In the genomic region with DNA sequence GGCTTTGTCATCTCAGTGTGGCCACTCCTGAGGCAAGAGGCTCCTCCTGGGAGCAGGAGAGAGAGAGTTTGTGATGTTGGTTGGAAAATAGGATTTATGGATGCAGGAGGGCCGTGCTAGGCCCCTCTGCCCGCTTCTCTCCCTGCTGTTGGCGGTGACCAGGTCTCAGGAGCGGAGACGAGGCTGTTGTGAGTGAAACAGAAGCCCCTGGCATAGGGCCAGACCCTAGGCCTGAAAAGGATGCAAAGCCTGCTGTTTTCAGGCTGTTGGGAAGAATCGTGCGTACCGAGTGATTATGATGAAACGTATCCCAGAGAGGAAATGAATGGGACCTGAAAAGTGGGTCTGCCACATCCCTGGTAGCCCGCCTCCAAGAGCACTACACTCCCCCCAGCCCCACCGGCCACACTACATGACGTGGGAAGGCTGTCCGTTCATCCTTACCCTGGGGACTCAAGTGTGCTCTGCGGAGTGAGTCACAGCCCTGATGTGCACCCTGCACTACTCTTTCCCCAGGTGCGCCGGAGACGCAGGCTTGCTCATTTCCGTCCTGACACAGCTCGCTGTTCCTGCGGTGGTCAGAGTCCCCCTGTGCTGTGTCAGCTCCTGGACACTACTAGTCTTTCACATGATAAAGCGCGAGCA, we compare ENCODE assay signal across 14 cellular contexts.
A peak's percentile ranks its signal among the peaks of the same experiment; 100 is the strongest.
DNase-seq lines count a peak whose midpoint lies in the region; ATAC-seq lines count a peak whose summit lies in the region.
"Had no signal": no experiment of that assay in that cellular context is flagged by ENCODE, and none has a peak within 500 bp of the region (broad histone marks: within the 10 kb centered on the region; RNA-seq: fewer than 3 reads in every experiment).

No MANE protein-coding gene starts in this region.

- ATAC-seq in GM19328 (IDR thresholded peaks at IDR 0.05; ENCODE audit: unreplicated experiment): peak; percentile 52
- ATAC-seq in esophagus mucosa: peak; percentile 93
- ATAC-seq in stimulated activated naive CD8-positive, alpha-beta T cell treated with anti-CD3 and anti-CD28 coated beads, Interleukin-15, amount 100 ng/mL, for 72 hours: no peak
- ATAC-seq: natural killer cell, upper lobe of right lung had no signal

- no peaks in the 10 kb centered on the region for H3K4me1 Mint-ChIP-seq in stimulated activated naive CD8-positive, alpha-beta T cell treated with anti-CD3 and anti-CD28 coated beads, Interleukin-15, amount 100 ng/mL, for 72 hours
- H3K4me1 Mint-ChIP-seq: natural killer cell had no signal

- no peaks in the 10 kb centered on the region for H3K9me3 Mint-ChIP-seq in stimulated activated naive CD8-positive, alpha-beta T cell treated with anti-CD3 and anti-CD28 coated beads, Interleukin-15, amount 100 ng/mL, for 72 hours
- H3K9me3 Mint-ChIP-seq: natural killer cell had no signal

- H3K27me3 Mint-ChIP-seq in stimulated activated naive CD8-positive, alpha-beta T cell treated with anti-CD3 and anti-CD28 coated beads, Interleukin-15, amount 100 ng/mL, for 72 hours: no peaks in the 10 kb centered on the region

- H3K27ac Mint-ChIP-seq in stimulated activated naive CD8-positive, alpha-beta T cell treated with anti-CD3 and anti-CD28 coated beads, Interleukin-15, amount 100 ng/mL, for 72 hours: peak overlapping the region in 1 of 2 donors; percentile 36
- H3K27ac Mint-ChIP-seq: natural killer cell had no signal

- no peak overlapping the region for H3K4me3 Mint-ChIP-seq in stimulated activated naive CD8-positive, alpha-beta T cell treated with anti-CD3 and anti-CD28 coated beads, Interleukin-15, amount 100 ng/mL, for 72 hours
- H3K4me3 Mint-ChIP-seq: natural killer cell had no signal

- DNase-seq in COLO668 (lab: John Stamatoyannopoulos, UW; ENCODE audit: unreplicated experiment) (peak; percentile 44), NCI-H1092 (lab: John Stamatoyannopoulos, UW) (peak; percentile 20), Ammon's horn (ENCODE audit: low spot score) (no peak), NCI-H524 treated with DMSO at 0.1 percent for 48 hours (lab: John Stamatoyannopoulos, UW) (no peak)
- DNase-seq in stimulated activated naive CD8-positive, alpha-beta T cell treated with anti-CD3 and anti-CD28 coated beads, Interleukin-15, amount 100 ng/mL, for 72 hours: no peak
- DNase-seq in activated CD4-positive, alpha-beta T cell treated with anti-CD3 and anti-CD28 coated beads, Interleukin-2, amount 50 U/mL, for 4 hours: no peak
- DNase-seq: activated CD4-positive, alpha-beta T cell treated with anti-CD3 and anti-CD28 coated beads, Interleukin-2, amount 50 U/mL, for 1 hour; activated naive CD4-positive, alpha-beta T cell treated with anti-CD3 and anti-CD28 coated beads, Interleukin-2, amount 50 U/mL, for 16 hours; kidney; natural killer cell; NCI-H526; upper lobe of right lung had no signal

Comparison
In these comparisons a context has a peak if more than half of its experiments do, and no peak if none do; other contexts are left out.
1. DNase-seq: peak in COLO668 (single experiment) and NCI-H1092 (single experiment); none in stimulated activated naive CD8-positive, alpha-beta T cell treated with anti-CD3 and anti-CD28 coated beads, Interleukin-15, amount 100 ng/mL, for 72 hours (0 of 2), Ammon's horn (single experiment), NCI-H524 treated with DMSO at 0.1 percent for 48 hours (single experiment) and activated CD4-positive, alpha-beta T cell treated with anti-CD3 and anti-CD28 coated beads, Interleukin-2, amount 50 U/mL, for 4 hours (0 of 2).